Comparison of ENCODE assay signal across 16 cellular contexts in genomic region chr5:74338101-74338388, GRCh38.
DNase-seq lines count a peak whose midpoint lies in the region; ATAC-seq and TF ChIP-seq lines count a peak whose summit lies in the region.
"Had no signal": no experiment of that assay in that cellular context is flagged by ENCODE, and none has a peak within 500 bp of the region (broad histone marks: within the 10 kb centered on the region; RNA-seq: fewer than 3 reads in every experiment).

No MANE protein-coding gene starts in this region.

- H3K4me1 ChIP-seq in GM23338 (ENCODE audit: insufficient read depth), result no peaks in the 10 kb centered on the region
- peaks cover 9% of the 10 kb centered on the region for H3K4me1 ChIP-seq in mesendoderm (ENCODE audit: control insufficient read depth, low read depth, low read length)

- peaks cover 4% of the 10 kb centered on the region for H3K27me3 Mint-ChIP-seq in GM23338 (ENCODE audit: insufficient read depth, low read depth, poor library complexity)
- H3K27me3 Mint-ChIP-seq in brain, result peaks cover 5% of the 10 kb centered on the region
- peaks cover 45% of the 10 kb centered on the region for H3K27me3 Mint-ChIP-seq in activated T-cell treated with anti-CD3 and anti-CD28 coated beads, Interleukin-2, amount 50 U/mL, for 72 hours (ENCODE audit: low read depth)
- peaks cover 14% of the 10 kb centered on the region for H3K27me3 Mint-ChIP-seq in activated naive CD4-positive, alpha-beta T cell treated with anti-CD3 and anti-CD28 coated beads for 36 hours (ENCODE audit: low read depth)

- H3K9ac ChIP-seq in mesendoderm (ENCODE audit: low read length), result no peak overlapping the region
- no peak overlapping the region for H3K9ac ChIP-seq in neural cell (ENCODE audit: low read length)
- H3K9ac ChIP-seq: BLaER1 treated with 17β-estradiol and CSF1 and Interleukin-3, amounts not matched to agents 10 nM and 100 nM had no signal

- H4K20me1 ChIP-seq in GM23338 (replicated peaks; ENCODE audit: insufficient read depth) (no peaks in the 10 kb centered on the region), neural cell (ENCODE audit: insufficient read depth) (no peaks in the 10 kb centered on the region)
- H4K20me1 ChIP-seq: BLaER1 treated with 17β-estradiol and CSF1 and Interleukin-3, amounts not matched to agents 10 nM and 100 nM had no signal

- DNase-seq in GM23338 (ENCODE audit: low spot score), result no peak
- DNase-seq in mesendoderm, result no peak
- DNase-seq in activated T-cell treated with anti-CD3 and anti-CD28 coated beads, Interleukin-2, amount 50 U/mL, for 72 hours, result no peak
- no peak for DNase-seq in activated naive CD4-positive, alpha-beta T cell treated with anti-CD3 and anti-CD28 coated beads for 36 hours
- DNase-seq in activated CD4-positive, alpha-beta T cell treated with anti-CD3 and anti-CD28 coated beads for 1 hour, result no peak
- DNase-seq: ACHN; Calu3; CD4-positive, CD25-positive, alpha-beta regulatory T cell; DMS79 had no signal

- no peak overlapping the region for H3K56ac ChIP-seq in mesendoderm (ENCODE audit: low read length)

- no peak for TF ChIP-seq RAD21 in neural cell (conservative IDR thresholded peaks at IDR 0.05)

- H3K9me2 ChIP-seq in GM23338 (ENCODE audit: insufficient read depth) (no peaks in the 10 kb centered on the region; the same call in 1 of the 2 replicates), neural cell (ENCODE audit: insufficient read depth, low read length) (no peaks in the 10 kb centered on the region)

- H3K23ac ChIP-seq in mesendoderm (ENCODE audit: low read length), result no peak overlapping the region

- H3K36me3 ChIP-seq in GM23338 (ENCODE audit: insufficient read depth) (no peaks in the 10 kb centered on the region), mesendoderm (ENCODE audit: control insufficient read depth, insufficient read depth, low read length) (no peaks in the 10 kb centered on the region), neural cell (ENCODE audit: insufficient read depth, low read length) (no peaks in the 10 kb centered on the region)
- H3K36me3 ChIP-seq: BLaER1 treated with 17β-estradiol and CSF1 and Interleukin-3, amounts not matched to agents 10 nM and 100 nM had no signal

- H3F3A ChIP-seq in GM23338 (replicated peaks; ENCODE audit: low read depth), result no peaks in the 10 kb centered on the region
- no peaks in the 10 kb centered on the region for H3F3A ChIP-seq in neural cell (ENCODE audit: insufficient read depth, low read length, poor library complexity, severe bottlenecking)

- intact Hi-C loops in activated naive CD4-positive, alpha-beta T cell treated with anti-CD3 and anti-CD28 coated beads for 36 hours (cut with micrococcal nuclease), result no loop called here

- ATAC-seq in GM23338 (no peak), GM18907 (IDR thresholded peaks at IDR 0.05; ENCODE audit: unreplicated experiment) (no peak)
- no peak for ATAC-seq in activated T-cell treated with anti-CD3 and anti-CD28 coated beads, Interleukin-2, amount 50 U/mL, for 72 hours (replicated peaks in 1 of 2)
- ATAC-seq: GM12878, HCT116, HepG2 had no signal

- no peaks in the 10 kb centered on the region for H3K9me3 Mint-ChIP-seq in GM23338
- peaks cover 0 to 2% (median 0%) of the 10 kb centered on the region in 5 experiments for H3K9me3 Mint-ChIP-seq in brain
- H3K9me3 Mint-ChIP-seq in activated T-cell treated with anti-CD3 and anti-CD28 coated beads, Interleukin-2, amount 50 U/mL, for 72 hours, result no peaks in the 10 kb centered on the region
- no peaks in the 10 kb centered on the region for H3K9me3 Mint-ChIP-seq in activated naive CD4-positive, alpha-beta T cell treated with anti-CD3 and anti-CD28 coated beads for 36 hours
- H3K9me3 Mint-ChIP-seq: CD4-positive, CD25-positive, alpha-beta regulatory T cell had no signal

- peak overlapping the region; percentile 46 for H3K4ac ChIP-seq in mesendoderm (ENCODE audit: low read depth, low read length)

- peaks cover 9% of the 10 kb centered on the region; the same call in 2 of the 3 replicates for H3K4me1 Mint-ChIP-seq in GM23338
- peaks cover 57% of the 10 kb centered on the region for H3K4me1 Mint-ChIP-seq in brain
- H3K4me1 Mint-ChIP-seq in activated T-cell treated with anti-CD3 and anti-CD28 coated beads, Interleukin-2, amount 50 U/mL, for 72 hours (ENCODE audit: low read depth), result no peaks in the 10 kb centered on the region
- H3K4me1 Mint-ChIP-seq in activated naive CD4-positive, alpha-beta T cell treated with anti-CD3 and anti-CD28 coated beads for 36 hours (ENCODE audit: low read depth), result no peaks in the 10 kb centered on the region
- H3K4me1 Mint-ChIP-seq: CD4-positive, CD25-positive, alpha-beta regulatory T cell had no signal

- H2AK5ac ChIP-seq in mesendoderm (ENCODE audit: low read length), result no peak overlapping the region

- H2BK15ac ChIP-seq in mesendoderm (replicated peaks; ENCODE audit: low read depth), result no peak overlapping the region

- no peaks in the 10 kb centered on the region for H3K36me3 Mint-ChIP-seq in GM23338 (ENCODE audit: low read depth)
- H3K36me3 Mint-ChIP-seq in brain, result no peaks in the 10 kb centered on the region
- H3K36me3 Mint-ChIP-seq in activated T-cell treated with anti-CD3 and anti-CD28 coated beads, Interleukin-2, amount 50 U/mL, for 72 hours (ENCODE audit: insufficient read depth in 2 of 2), result no peaks in the 10 kb centered on the region
- no peaks in the 10 kb centered on the region for H3K36me3 Mint-ChIP-seq in activated naive CD4-positive, alpha-beta T cell treated with anti-CD3 and anti-CD28 coated beads for 36 hours (ENCODE audit: low read depth)
- H3K36me3 Mint-ChIP-seq: CD4-positive, CD25-positive, alpha-beta regulatory T cell had no signal

- no CpG with 5 or more reads among the region's 1 CpG for WGBS in mesendoderm (ENCODE audit: extremely low coverage, insufficient coverage, low lambda C conversion rate)

- no peak for TF ChIP-seq EP300 in neural cell (conservative IDR thresholded peaks at IDR 0.05; ENCODE audit: poor library complexity, severe bottlenecking)

- H3K4me3 ChIP-seq in GM23338 (no peak overlapping the region), mesendoderm (ENCODE audit: low read length) (no peak overlapping the region), neural cell (ENCODE audit: low read length) (no peak overlapping the region)
- H3K4me3 ChIP-seq: BLaER1 treated with 17β-estradiol and CSF1 and Interleukin-3, amounts not matched to agents 10 nM and 100 nM; GM12878 had no signal

- H2BK5ac ChIP-seq in mesendoderm (ENCODE audit: low read length), result no peak overlapping the region

- no peak overlapping the region for H2BK120ac ChIP-seq in mesendoderm (ENCODE audit: low read depth, low read length)

- no peaks in the 10 kb centered on the region for H3K79me1 ChIP-seq in mesendoderm (ENCODE audit: low read length)

- H4K5ac ChIP-seq in mesendoderm (ENCODE audit: low read length), result no peak overlapping the region

- H3K27ac ChIP-seq in GM23338 (ENCODE audit: low read depth) (no peak overlapping the region), mesendoderm (ENCODE audit: low read depth, low read length) (no peak overlapping the region), neural cell (ENCODE audit: low read length) (no peak overlapping the region)
- H3K27ac ChIP-seq: BLaER1 treated with 17β-estradiol and CSF1 and Interleukin-3, amounts not matched to agents 10 nM and 100 nM had no signal

- H3K4me3 Mint-ChIP-seq in GM23338 (no peak overlapping the region), brain (no peak overlapping the region)
- H3K4me3 Mint-ChIP-seq in activated T-cell treated with anti-CD3 and anti-CD28 coated beads, Interleukin-2, amount 50 U/mL, for 72 hours, result no peak overlapping the region
- no peak overlapping the region for H3K4me3 Mint-ChIP-seq in activated naive CD4-positive, alpha-beta T cell treated with anti-CD3 and anti-CD28 coated beads for 36 hours
- H3K4me3 Mint-ChIP-seq: CD4-positive, CD25-positive, alpha-beta regulatory T cell had no signal

- H3K27ac Mint-ChIP-seq in GM23338, result no peak overlapping the region
- H3K27ac Mint-ChIP-seq in brain, result peak overlapping the region in 3 of 5 experiments; percentile 53 to 68 (median 62)
- no peak overlapping the region for H3K27ac Mint-ChIP-seq in activated T-cell treated with anti-CD3 and anti-CD28 coated beads, Interleukin-2, amount 50 U/mL, for 72 hours
- H3K27ac Mint-ChIP-seq in activated naive CD4-positive, alpha-beta T cell treated with anti-CD3 and anti-CD28 coated beads for 36 hours, result no peak overlapping the region
- H3K27ac Mint-ChIP-seq: CD4-positive, CD25-positive, alpha-beta regulatory T cell had no signal

- no peaks in the 10 kb centered on the region for H3K27me3 ChIP-seq in GM23338 (ENCODE audit: insufficient read depth)
- H3K27me3 ChIP-seq in mesendoderm (ENCODE audit: insufficient read depth, low read length, poor library complexity), result no peaks in the 10 kb centered on the region
- H3K27me3 ChIP-seq in neural cell (ENCODE audit: insufficient read depth, low read depth, low read length), result no peaks in the 10 kb centered on the region
- H3K27me3 ChIP-seq: BLaER1 treated with 17β-estradiol and CSF1 and Interleukin-3, amounts not matched to agents 10 nM and 100 nM had no signal

- no peak overlapping the region for H4K8ac ChIP-seq in mesendoderm (ENCODE audit: low read depth, low read length)

- no peak overlapping the region for H3K18ac ChIP-seq in mesendoderm (ENCODE audit: low read length)

- H2AFZ ChIP-seq in GM23338, result peak overlapping the region; percentile 40; the same call in 1 of the 2 replicates
- H2AFZ ChIP-seq in neural cell (ENCODE audit: low read depth, low read length), result no peak overlapping the region

- TF ChIP-seq CTCF in GM23338 (conservative IDR thresholded peaks at IDR 0.05; ENCODE audit: low read depth in 2 of 2), result no peak
- no peak for TF ChIP-seq CTCF in brain (conservative IDR thresholded peaks at IDR 0.05)
- TF ChIP-seq CTCF in neural cell (IDR thresholded peaks at IDR 0.05; ENCODE audit: poor library complexity, severe bottlenecking), result no peak

- no peaks in the 10 kb centered on the region for H3K79me2 ChIP-seq in GM23338 (replicated peaks; ENCODE audit: insufficient read depth)
- H3K79me2 ChIP-seq in mesendoderm (ENCODE audit: control insufficient read depth, insufficient read depth, low read length), result no peaks in the 10 kb centered on the region
- H3K79me2 ChIP-seq in neural cell (replicated peaks; ENCODE audit: insufficient read depth, low read length), result no peaks in the 10 kb centered on the region

- H3K9me3 ChIP-seq in neural cell (ENCODE audit: low read length), result no peaks in the 10 kb centered on the region

- CTCF ChIA-PET in activated naive CD4-positive, alpha-beta T cell treated with anti-CD3 and anti-CD28 coated beads for 36 hours (lab: Charles Lee), result interaction anchor here (0.8 to 1.1 kb wide), 2 partner anchors 9 to 436 kb away, joined by 3 read pairs; no protein-coding TSS in a partner anchor

- H3K4me2 ChIP-seq in GM23338 (no peak overlapping the region), mesendoderm (ENCODE audit: low read length) (no peak overlapping the region), neural cell (ENCODE audit: low read length) (peak overlapping the region; percentile 1)
- H3K4me2 ChIP-seq: BLaER1 treated with 17β-estradiol and CSF1 and Interleukin-3, amounts not matched to agents 10 nM and 100 nM had no signal

TF ChIP-seq in neural cell, 6 proteins besides CTCF, POLR2A, EP300 and RAD21 (continues in another document):
- TF ChIP-seq SMC3 (conservative IDR thresholded peaks at IDR 0.05; ENCODE audit: poor library complexity), result no peak

Comparison
In these comparisons a context has a peak if more than half of its experiments do, and no peak if none do; other contexts are left out.
1. H3K27ac Mint-ChIP-seq: peak in brain (3 of 5); none in GM23338 (single experiment), activated T-cell treated with anti-CD3 and anti-CD28 coated beads, Interleukin-2, amount 50 U/mL, for 72 hours (single experiment) and activated naive CD4-positive, alpha-beta T cell treated with anti-CD3 and anti-CD28 coated beads for 36 hours (single experiment).